Comparison of ENCODE assay signal across 9 cellular contexts in the genomic region with DNA sequence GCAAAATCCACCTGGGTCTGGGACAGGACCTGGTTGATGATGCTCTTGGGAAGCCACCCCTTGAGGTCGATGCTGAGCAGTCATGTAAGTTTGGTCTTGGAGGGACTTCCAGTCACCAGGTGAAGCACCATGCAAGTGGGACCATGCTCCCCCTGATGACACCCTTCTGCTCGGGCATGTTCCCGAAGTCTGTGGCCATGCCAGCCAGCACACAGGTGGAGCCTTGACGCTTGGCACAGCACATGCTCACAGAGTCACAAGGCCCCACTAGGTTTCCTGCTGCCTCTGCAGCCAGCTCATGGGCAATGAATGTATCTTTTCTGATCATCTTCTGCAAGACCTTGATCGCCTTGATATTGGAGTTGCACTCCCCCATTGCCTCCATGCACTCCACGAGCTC.
"Had no signal": no experiment of that assay in that cellular context is flagged by ENCODE, and none has a peak within 500 bp of the region (broad histone marks: within the 10 kb centered on the region; RNA-seq: fewer than 3 reads in every experiment).

No MANE protein-coding gene starts in this region.

- H3K27ac Mint-ChIP-seq: HFFc6, IgD-negative memory B cell had no signal

- H3K4me3 Mint-ChIP-seq: HFFc6, IgD-negative memory B cell had no signal

- H3K4me1 ChIP-seq: HAP-1 had no signal

- H3K4me3 ChIP-seq: GM23248, HAP-1 had no signal

- H3K27ac ChIP-seq: GM23248, HL-60 had no signal

- H3K9me3 ChIP-seq: HAP-1 had no signal

- DNase-seq: GM23248, GOT3, H7, HFFc6 had no signal

- H3K27me3 Mint-ChIP-seq: IgD-negative memory B cell had no signal

- ATAC-seq: HCT116, HepG2 had no signal

- H3K36me3 ChIP-seq: HAP-1 had no signal

- H3K9me3 Mint-ChIP-seq: HFFc6 had no signal
